Comparison of ENCODE assay signal across 1 cellular context in genomic region chr16:12678983-12679382, GRCh38.
TF ChIP-seq lines count a peak whose summit lies in the region.

No MANE protein-coding gene starts in this region.

TF ChIP-seq in HepG2, 621 proteins besides CTCF, POLR2A, EP300 and RAD21 (continued from another document):
- TF ChIP-seq, protein P1, sequence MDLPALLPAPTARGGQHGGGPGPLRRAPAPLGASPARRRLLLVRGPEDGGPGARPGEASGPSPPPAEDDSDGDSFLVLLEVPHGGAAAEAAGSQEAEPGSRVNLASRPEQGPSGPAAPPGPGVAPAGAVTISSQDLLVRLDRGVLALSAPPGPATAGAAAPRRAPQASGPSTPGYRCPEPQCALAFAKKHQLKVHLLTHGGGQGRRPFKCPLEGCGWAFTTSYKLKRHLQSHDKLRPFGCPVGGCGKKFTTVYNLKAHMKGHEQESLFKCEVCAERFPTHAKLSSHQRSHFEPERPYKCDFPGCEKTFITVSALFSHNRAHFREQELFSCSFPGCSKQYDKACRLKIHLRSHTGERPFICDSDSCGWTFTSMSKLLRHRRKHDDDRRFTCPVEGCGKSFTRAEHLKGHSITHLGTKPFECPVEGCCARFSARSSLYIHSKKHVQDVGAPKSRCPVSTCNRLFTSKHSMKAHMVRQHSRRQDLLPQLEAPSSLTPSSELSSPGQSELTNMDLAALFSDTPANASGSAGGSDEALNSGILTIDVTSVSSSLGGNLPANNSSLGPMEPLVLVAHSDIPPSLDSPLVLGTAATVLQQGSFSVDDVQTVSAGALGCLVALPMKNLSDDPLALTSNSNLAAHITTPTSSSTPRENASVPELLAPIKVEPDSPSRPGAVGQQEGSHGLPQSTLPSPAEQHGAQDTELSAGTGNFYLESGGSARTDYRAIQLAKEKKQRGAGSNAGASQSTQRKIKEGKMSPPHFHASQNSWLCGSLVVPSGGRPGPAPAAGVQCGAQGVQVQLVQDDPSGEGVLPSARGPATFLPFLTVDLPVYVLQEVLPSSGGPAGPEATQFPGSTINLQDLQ (CRISPR knock-in tag; IDR thresholded peaks at IDR 0.05), result no peak
- TF ChIP-seq ZNF44 (CRISPR knock-in tag; IDR thresholded peaks at IDR 0.05) (no peak), GABPB1 (CRISPR knock-in tag; IDR thresholded peaks at IDR 0.05) (no peak), RXRB (CRISPR knock-in tag; IDR thresholded peaks at IDR 0.05; ENCODE audit: borderline replicate concordance) (peak; percentile 69; the same call in 1 of the 2 replicates), THAP11 (CRISPR knock-in tag; IDR thresholded peaks at IDR 0.05) (peak; percentile 55; the same call in 1 of the 2 replicates), GABPA (IDR thresholded peaks at IDR 0.05; ENCODE audit: low read depth, low read length) (no peak), GABPA (CRISPR knock-in tag; IDR thresholded peaks at IDR 0.05; ENCODE audit: low read depth) (peak; percentile 39; the same call in 1 of the 2 replicates), GATAD2A (CRISPR knock-in tag; IDR thresholded peaks at IDR 0.05) (peak; percentile 94), NR2F6 (IDR thresholded peaks at IDR 0.05) (peak; percentile 48; the same call in 1 of the 2 replicates), NR2F6 (CRISPR knock-in tag; IDR thresholded peaks at IDR 0.05) (0 out of 2 replicates have a peak, but pooled peaks have one; percentile 41), ZNF12 (CRISPR knock-in tag; IDR thresholded peaks at IDR 0.05) (peak; percentile 76), RCOR2 (CRISPR knock-in tag; IDR thresholded peaks at IDR 0.05) (peak; percentile 93), KDM6A (CRISPR knock-in tag; IDR thresholded peaks at IDR 0.05; ENCODE audit: low read depth) (peak; percentile 59; the same call in 1 of the 2 replicates), TCF7L2 (IDR thresholded peaks at IDR 0.05; ENCODE audit: low read depth, low read length) (peak; percentile 81; the same call in 1 of the 2 replicates), ZNF564 (CRISPR knock-in tag; IDR thresholded peaks at IDR 0.05) (no peak), ZFP1 (CRISPR knock-in tag; IDR thresholded peaks at IDR 0.05) (peak; percentile 75; the same call in 1 of the 2 replicates), ZBTB20 (CRISPR knock-in tag; IDR thresholded peaks at IDR 0.05; ENCODE audit: borderline replicate concordance, low read depth) (no peak), HDAC1 (CRISPR knock-in tag; IDR thresholded peaks at IDR 0.05) (peak; percentile 42; the same call in 1 of the 2 replicates), SMARCC2 (IDR thresholded peaks at IDR 0.05) (0 out of 2 replicates have a peak, but pooled peaks have one; percentile 52), PAXIP1 (CRISPR knock-in tag; conservative IDR thresholded peaks at IDR 0.05) (peak; percentile 75), SRF (IDR thresholded peaks at IDR 0.05; ENCODE audit: low read depth, low read length) (no peak), FOXA3 (CRISPR knock-in tag; IDR thresholded peaks at IDR 0.05) (peak; percentile 90), TCF7 (IDR thresholded peaks at IDR 0.05; ENCODE audit: low read depth) (peak; percentile 97), ZNF644 (CRISPR knock-in tag; IDR thresholded peaks at IDR 0.05; ENCODE audit: low read depth) (0 out of 2 replicates have a peak, but pooled peaks have one; percentile 48), SIX1 (CRISPR knock-in tag; IDR thresholded peaks at IDR 0.05; ENCODE audit: borderline replicate concordance) (peak; percentile 65; the same call in 1 of the 2 replicates), PCBP1 (IDR thresholded peaks at IDR 0.05; ENCODE audit: borderline replicate concordance, low read depth, low read length) (no peak), HNF1A (IDR thresholded peaks at IDR 0.05; ENCODE audit: low read depth) (peak; percentile 62), HNF1A (CRISPR knock-in tag; IDR thresholded peaks at IDR 0.05; ENCODE audit: borderline replicate concordance) (no peak), ZBTB14 (CRISPR knock-in tag; IDR thresholded peaks at IDR 0.05) (no peak), ZNF614 (CRISPR knock-in tag; IDR thresholded peaks at IDR 0.05; ENCODE audit: borderline replicate concordance) (peak; percentile 59; the same call in 1 of the 2 replicates), ZBTB38 (CRISPR knock-in tag; IDR thresholded peaks at IDR 0.05) (no peak), ZNF703 (CRISPR knock-in tag; IDR thresholded peaks at IDR 0.05; ENCODE audit: borderline replicate concordance) (no peak), MIER2 (CRISPR knock-in tag; IDR thresholded peaks at IDR 0.05) (peak; percentile 28; the same call in 1 of the 2 replicates)
- TF ChIP-seq, protein P2, sequence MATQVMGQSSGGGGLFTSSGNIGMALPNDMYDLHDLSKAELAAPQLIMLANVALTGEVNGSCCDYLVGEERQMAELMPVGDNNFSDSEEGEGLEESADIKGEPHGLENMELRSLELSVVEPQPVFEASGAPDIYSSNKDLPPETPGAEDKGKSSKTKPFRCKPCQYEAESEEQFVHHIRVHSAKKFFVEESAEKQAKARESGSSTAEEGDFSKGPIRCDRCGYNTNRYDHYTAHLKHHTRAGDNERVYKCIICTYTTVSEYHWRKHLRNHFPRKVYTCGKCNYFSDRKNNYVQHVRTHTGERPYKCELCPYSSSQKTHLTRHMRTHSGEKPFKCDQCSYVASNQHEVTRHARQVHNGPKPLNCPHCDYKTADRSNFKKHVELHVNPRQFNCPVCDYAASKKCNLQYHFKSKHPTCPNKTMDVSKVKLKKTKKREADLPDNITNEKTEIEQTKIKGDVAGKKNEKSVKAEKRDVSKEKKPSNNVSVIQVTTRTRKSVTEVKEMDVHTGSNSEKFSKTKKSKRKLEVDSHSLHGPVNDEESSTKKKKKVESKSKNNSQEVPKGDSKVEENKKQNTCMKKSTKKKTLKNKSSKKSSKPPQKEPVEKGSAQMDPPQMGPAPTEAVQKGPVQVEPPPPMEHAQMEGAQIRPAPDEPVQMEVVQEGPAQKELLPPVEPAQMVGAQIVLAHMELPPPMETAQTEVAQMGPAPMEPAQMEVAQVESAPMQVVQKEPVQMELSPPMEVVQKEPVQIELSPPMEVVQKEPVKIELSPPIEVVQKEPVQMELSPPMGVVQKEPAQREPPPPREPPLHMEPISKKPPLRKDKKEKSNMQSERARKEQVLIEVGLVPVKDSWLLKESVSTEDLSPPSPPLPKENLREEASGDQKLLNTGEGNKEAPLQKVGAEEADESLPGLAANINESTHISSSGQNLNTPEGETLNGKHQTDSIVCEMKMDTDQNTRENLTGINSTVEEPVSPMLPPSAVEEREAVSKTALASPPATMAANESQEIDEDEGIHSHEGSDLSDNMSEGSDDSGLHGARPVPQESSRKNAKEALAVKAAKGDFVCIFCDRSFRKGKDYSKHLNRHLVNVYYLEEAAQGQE (IDR thresholded peaks at IDR 0.05; ENCODE audit: borderline replicate concordance in 1 of 2, low read depth in 1 of 2, low read length in 2 of 2), result no peak
- TF ChIP-seq, protein P3, sequence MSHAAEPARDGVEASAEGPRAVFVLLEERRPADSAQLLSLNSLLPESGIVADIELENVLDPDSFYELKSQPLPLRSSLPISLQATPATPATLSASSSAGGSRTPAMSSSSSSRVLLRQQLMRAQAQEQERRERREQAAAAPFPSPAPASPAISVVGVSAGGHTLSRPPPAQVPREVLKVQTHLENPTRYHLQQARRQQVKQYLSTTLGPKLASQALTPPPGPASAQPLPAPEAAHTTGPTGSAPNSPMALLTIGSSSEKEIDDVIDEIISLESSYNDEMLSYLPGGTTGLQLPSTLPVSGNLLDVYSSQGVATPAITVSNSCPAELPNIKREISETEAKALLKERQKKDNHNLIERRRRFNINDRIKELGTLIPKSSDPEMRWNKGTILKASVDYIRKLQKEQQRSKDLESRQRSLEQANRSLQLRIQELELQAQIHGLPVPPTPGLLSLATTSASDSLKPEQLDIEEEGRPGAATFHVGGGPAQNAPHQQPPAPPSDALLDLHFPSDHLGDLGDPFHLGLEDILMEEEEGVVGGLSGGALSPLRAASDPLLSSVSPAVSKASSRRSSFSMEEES (CRISPR knock-in tag; IDR thresholded peaks at IDR 0.05), result peak; percentile 51; the same call in 1 of the 2 replicates
- TF ChIP-seq, protein P4, sequence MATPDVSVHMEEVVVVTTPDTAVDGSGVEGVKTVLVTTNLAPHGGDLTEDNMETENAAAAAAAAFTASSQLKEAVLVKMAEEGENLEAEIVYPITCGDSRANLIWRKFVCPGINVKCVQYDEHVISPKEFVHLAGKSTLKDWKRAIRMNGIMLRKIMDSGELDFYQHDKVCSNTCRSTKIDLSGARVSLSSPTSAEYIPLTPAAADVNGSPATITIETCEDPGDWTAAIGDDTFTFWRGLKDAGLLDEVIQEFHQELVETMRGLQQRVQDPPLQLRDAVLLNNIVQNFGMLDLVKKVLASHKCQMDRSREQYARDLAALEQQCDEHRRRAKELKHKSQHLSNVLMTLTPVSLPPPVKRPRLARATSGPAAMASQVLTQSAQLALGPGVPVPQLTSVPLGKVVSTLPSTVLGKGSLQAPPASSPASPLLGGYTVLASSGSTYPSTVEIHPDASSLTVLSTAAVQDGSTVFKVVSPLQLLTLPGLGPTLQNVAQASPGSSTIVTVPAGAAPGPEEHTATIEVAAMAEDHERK (CRISPR knock-in tag; IDR thresholded peaks at IDR 0.05; ENCODE audit: low read depth), result no peak
